In the genomic region with DNA sequence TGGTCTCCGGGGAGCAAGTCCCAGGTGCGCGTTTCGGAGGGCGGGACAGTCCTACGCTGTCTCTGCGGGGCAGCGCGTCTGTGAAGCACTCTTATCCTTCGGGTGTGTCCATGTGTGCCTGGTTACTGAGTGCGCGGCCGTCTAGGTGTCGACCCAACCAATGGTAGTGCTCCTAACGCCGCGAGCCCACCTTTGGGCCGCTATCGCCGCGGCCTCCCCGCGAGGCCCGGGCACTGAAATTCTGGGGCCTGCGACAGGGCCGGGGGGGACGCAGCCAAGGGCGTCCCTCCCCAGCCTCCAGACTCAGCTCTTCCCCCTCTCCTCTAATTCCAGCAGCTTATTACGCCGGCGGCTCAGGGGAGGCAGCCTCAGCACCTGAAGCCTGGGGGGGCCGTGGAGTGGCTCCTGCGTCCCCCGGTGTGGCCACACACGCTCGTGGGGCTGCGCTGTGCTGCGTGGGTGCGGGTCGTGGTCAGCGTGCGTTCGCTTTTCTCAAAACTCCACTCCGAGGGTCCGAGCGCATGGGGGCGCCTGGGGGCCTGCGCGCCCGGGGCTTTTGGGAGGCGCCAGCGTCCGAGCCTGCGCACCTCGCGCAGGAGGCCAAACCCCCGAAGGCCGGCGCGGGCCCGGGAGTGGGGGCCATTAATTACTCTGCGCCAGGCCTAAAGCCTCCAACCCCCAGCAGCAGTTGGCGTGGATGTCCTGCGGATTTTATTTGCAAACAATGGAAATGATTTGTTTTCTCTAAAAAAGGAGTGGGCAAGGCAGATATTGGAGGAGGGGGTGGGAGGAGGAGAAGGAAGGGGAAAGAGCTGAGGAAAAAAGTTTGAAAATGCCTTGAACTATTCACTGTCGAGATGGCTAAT, we compare ENCODE assay signal across 2 cellular contexts.
A peak's percentile ranks its signal among the peaks of the same experiment; 100 is the strongest.
TF ChIP-seq lines count a peak whose summit lies in the region.

No MANE protein-coding gene starts in this region.

TF ChIP-seq in GM12878, 131 proteins besides CTCF, POLR2A, EP300 and RAD21:
- TF ChIP-seq MEF2B (IDR thresholded peaks at IDR 0.05; ENCODE audit: partially characterized antibody, poor library complexity, severe bottlenecking) = peak; percentile 80
- TF ChIP-seq, protein P1, sequence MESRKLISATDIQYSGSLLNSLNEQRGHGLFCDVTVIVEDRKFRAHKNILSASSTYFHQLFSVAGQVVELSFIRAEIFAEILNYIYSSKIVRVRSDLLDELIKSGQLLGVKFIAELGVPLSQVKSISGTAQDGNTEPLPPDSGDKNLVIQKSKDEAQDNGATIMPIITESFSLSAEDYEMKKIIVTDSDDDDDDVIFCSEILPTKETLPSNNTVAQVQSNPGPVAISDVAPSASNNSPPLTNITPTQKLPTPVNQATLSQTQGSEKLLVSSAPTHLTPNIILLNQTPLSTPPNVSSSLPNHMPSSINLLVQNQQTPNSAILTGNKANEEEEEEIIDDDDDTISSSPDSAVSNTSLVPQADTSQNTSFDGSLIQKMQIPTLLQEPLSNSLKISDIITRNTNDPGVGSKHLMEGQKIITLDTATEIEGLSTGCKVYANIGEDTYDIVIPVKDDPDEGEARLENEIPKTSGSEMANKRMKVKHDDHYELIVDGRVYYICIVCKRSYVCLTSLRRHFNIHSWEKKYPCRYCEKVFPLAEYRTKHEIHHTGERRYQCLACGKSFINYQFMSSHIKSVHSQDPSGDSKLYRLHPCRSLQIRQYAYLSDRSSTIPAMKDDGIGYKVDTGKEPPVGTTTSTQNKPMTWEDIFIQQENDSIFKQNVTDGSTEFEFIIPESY (IDR thresholded peaks at IDR 0.05) = no peak
- TF ChIP-seq NRF1 (conservative IDR thresholded peaks at IDR 0.05; ENCODE audit: low read depth, low read length) = no peak
- TF ChIP-seq BHLHE40 (IDR thresholded peaks at IDR 0.05; ENCODE audit: borderline replicate concordance in 1 of 2, low read depth in 2 of 2, low read length in 1 of 2) = peak in 1 of 2 experiments; percentile 5; a peak in 1 of 4 replicates
- peak; percentile 22; the same call in 1 of the 2 replicates for TF ChIP-seq DPF2 (IDR thresholded peaks at IDR 0.05)
- peak; percentile 73 for TF ChIP-seq GATAD2B (conservative IDR thresholded peaks at IDR 0.05; ENCODE audit: low read depth)
- 0 out of 2 replicates have a peak, but pooled peaks have one; percentile 14 for TF ChIP-seq ZNF687 (IDR thresholded peaks at IDR 0.05)
- no peak for TF ChIP-seq YY1 (IDR thresholded peaks at IDR 0.05; ENCODE audit: low read depth, low read length)
- TF ChIP-seq RFX5 (IDR thresholded peaks at IDR 0.05; ENCODE audit: low read depth, low read length) = peak; percentile 92

TF ChIP-seq in HepG2, 621 proteins besides CTCF, POLR2A, EP300 and RAD21 (continues in another document):
- TF ChIP-seq HIVEP1 (CRISPR knock-in tag; IDR thresholded peaks at IDR 0.05) = no peak; the same call in 1 of the 2 replicates
- peak; percentile 48; the same call in 1 of the 2 replicates for TF ChIP-seq MEIS2 (CRISPR knock-in tag; IDR thresholded peaks at IDR 0.05)
- peak; percentile 23; the same call in 1 of the 2 replicates for TF ChIP-seq ZNF234 (CRISPR knock-in tag; conservative IDR thresholded peaks at IDR 0.05)
- TF ChIP-seq, protein P2, sequence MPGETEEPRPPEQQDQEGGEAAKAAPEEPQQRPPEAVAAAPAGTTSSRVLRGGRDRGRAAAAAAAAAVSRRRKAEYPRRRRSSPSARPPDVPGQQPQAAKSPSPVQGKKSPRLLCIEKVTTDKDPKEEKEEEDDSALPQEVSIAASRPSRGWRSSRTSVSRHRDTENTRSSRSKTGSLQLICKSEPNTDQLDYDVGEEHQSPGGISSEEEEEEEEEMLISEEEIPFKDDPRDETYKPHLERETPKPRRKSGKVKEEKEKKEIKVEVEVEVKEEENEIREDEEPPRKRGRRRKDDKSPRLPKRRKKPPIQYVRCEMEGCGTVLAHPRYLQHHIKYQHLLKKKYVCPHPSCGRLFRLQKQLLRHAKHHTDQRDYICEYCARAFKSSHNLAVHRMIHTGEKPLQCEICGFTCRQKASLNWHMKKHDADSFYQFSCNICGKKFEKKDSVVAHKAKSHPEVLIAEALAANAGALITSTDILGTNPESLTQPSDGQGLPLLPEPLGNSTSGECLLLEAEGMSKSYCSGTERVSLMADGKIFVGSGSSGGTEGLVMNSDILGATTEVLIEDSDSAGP (CRISPR knock-in tag; IDR thresholded peaks at IDR 0.05; ENCODE audit: borderline replicate concordance) = peak; percentile 70; the same call in 1 of the 2 replicates
- TF ChIP-seq ZNF30 (CRISPR knock-in tag; IDR thresholded peaks at IDR 0.05) = peak; percentile 91
- peak; percentile 34; the same call in 1 of the 2 replicates for TF ChIP-seq SP2 (CRISPR knock-in tag; IDR thresholded peaks at IDR 0.05)
- TF ChIP-seq FIP1L1 (IDR thresholded peaks at IDR 0.05; ENCODE audit: borderline replicate concordance, insufficient read depth, low read depth, low read length) = no peak; the same call in 1 of the 2 replicates
- TF ChIP-seq YEATS4 (CRISPR knock-in tag; IDR thresholded peaks at IDR 0.05; ENCODE audit: borderline replicate concordance) = peak; percentile 51; the same call in 1 of the 2 replicates
- no peak for TF ChIP-seq ZNF674 (CRISPR knock-in tag; IDR thresholded peaks at IDR 0.05; ENCODE audit: low read depth)
- 0 out of 2 replicates have a peak, but pooled peaks have one; percentile 13 for TF ChIP-seq ZSCAN31 (CRISPR knock-in tag; IDR thresholded peaks at IDR 0.05; ENCODE audit: low read depth)
- peak; percentile 89 for TF ChIP-seq ZNF777 (CRISPR knock-in tag; IDR thresholded peaks at IDR 0.05)
- TF ChIP-seq ZNF362 (CRISPR knock-in tag; IDR thresholded peaks at IDR 0.05; ENCODE audit: borderline replicate concordance) = no peak
- TF ChIP-seq FOXA1 (IDR thresholded peaks at IDR 0.05) = no peak
- 0 out of 2 replicates have a peak, but pooled peaks have one; percentile 13 for TF ChIP-seq FOXA1 (CRISPR knock-in tag; IDR thresholded peaks at IDR 0.05)
- no peak for TF ChIP-seq ZFP41 (CRISPR knock-in tag; IDR thresholded peaks at IDR 0.05; ENCODE audit: borderline replicate concordance)
- TF ChIP-seq, protein P3, sequence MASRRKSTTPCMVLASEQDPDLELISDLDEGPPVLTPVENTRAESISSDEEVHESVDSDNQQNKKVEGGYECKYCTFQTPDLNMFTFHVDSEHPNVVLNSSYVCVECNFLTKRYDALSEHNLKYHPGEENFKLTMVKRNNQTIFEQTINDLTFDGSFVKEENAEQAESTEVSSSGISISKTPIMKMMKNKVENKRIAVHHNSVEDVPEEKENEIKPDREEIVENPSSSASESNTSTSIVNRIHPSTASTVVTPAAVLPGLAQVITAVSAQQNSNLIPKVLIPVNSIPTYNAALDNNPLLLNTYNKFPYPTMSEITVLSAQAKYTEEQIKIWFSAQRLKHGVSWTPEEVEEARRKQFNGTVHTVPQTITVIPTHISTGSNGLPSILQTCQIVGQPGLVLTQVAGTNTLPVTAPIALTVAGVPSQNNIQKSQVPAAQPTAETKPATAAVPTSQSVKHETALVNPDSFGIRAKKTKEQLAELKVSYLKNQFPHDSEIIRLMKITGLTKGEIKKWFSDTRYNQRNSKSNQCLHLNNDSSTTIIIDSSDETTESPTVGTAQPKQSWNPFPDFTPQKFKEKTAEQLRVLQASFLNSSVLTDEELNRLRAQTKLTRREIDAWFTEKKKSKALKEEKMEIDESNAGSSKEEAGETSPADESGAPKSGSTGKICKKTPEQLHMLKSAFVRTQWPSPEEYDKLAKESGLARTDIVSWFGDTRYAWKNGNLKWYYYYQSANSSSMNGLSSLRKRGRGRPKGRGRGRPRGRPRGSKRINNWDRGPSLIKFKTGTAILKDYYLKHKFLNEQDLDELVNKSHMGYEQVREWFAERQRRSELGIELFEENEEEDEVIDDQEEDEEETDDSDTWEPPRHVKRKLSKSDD (CRISPR knock-in tag; IDR thresholded peaks at IDR 0.05; ENCODE audit: low read depth) = peak; percentile 37; the same call in 1 of the 2 replicates
- no peak for TF ChIP-seq ZNF205 (CRISPR knock-in tag; IDR thresholded peaks at IDR 0.05)
- TF ChIP-seq ZZZ3 (CRISPR knock-in tag; IDR thresholded peaks at IDR 0.05; ENCODE audit: borderline replicate concordance) = peak; percentile 47; the same call in 1 of the 2 replicates
- no peak for TF ChIP-seq ATRX (CRISPR knock-in tag; IDR thresholded peaks at IDR 0.05; ENCODE audit: borderline replicate concordance)
- TF ChIP-seq ZBTB1 (CRISPR knock-in tag; IDR thresholded peaks at IDR 0.05; ENCODE audit: borderline replicate concordance) = no peak
- no peak for TF ChIP-seq SALL2 (CRISPR knock-in tag; IDR thresholded peaks at IDR 0.05)
- peak; percentile 13 for TF ChIP-seq ZNF768 (CRISPR knock-in tag; IDR thresholded peaks at IDR 0.05)
- TF ChIP-seq, protein P4, sequence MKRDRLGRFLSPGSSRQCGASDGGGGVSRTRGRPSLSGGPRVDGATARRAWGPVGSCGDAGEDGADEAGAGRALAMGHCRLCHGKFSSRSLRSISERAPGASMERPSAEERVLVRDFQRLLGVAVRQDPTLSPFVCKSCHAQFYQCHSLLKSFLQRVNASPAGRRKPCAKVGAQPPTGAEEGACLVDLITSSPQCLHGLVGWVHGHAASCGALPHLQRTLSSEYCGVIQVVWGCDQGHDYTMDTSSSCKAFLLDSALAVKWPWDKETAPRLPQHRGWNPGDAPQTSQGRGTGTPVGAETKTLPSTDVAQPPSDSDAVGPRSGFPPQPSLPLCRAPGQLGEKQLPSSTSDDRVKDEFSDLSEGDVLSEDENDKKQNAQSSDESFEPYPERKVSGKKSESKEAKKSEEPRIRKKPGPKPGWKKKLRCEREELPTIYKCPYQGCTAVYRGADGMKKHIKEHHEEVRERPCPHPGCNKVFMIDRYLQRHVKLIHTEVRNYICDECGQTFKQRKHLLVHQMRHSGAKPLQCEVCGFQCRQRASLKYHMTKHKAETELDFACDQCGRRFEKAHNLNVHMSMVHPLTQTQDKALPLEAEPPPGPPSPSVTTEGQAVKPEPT (CRISPR knock-in tag; IDR thresholded peaks at IDR 0.05; ENCODE audit: low read depth) = no peak; the same call in 1 of the 2 replicates
- 0 out of 2 replicates have a peak, but pooled peaks have one; percentile 64 for TF ChIP-seq ZNF343 (CRISPR knock-in tag; IDR thresholded peaks at IDR 0.05)
- peak; percentile 64 for TF ChIP-seq MED13 (CRISPR knock-in tag; IDR thresholded peaks at IDR 0.05)
- TF ChIP-seq ZFX (CRISPR knock-in tag; IDR thresholded peaks at IDR 0.05; ENCODE audit: low read depth) = peak; percentile 79
- TF ChIP-seq, protein P5, sequence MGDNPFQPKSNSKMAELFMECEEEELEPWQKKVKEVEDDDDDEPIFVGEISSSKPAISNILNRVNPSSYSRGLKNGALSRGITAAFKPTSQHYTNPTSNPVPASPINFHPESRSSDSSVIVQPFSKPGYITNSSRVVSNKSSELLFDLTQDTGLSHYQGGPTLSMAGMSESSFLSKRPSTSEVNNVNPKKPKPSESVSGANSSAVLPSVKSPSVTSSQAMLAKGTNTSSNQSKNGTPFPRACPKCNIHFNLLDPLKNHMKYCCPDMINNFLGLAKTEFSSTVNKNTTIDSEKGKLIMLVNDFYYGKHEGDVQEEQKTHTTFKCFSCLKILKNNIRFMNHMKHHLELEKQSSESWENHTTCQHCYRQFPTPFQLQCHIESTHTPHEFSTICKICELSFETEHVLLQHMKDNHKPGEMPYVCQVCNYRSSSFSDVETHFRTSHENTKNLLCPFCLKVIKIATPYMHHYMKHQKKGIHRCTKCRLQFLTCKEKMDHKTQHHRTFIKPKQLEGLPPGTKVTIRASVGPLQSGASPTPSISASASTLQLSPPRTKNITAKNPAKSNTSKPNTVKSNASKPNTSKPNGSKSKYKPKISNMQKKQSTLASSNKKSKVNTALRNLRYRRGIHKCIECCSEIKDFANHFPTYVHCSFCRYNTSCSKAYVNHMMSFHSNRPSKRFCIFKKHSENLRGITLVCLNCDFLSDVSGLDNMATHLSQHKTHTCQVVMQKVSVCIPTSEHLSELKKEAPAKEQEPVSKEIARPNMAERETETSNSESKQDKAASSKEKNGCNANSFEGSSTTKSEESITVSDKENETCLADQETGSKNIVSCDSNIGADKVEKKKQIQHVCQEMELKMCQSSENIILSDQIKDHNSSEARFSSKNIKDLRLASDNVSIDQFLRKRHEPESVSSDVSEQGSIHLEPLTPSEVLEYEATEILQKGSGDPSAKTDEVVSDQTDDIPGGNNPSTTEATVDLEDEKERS (CRISPR knock-in tag; IDR thresholded peaks at IDR 0.05) = no peak
- TF ChIP-seq RFXANK (CRISPR knock-in tag; IDR thresholded peaks at IDR 0.05) = peak; percentile 91; the same call in 1 of the 2 replicates
- TF ChIP-seq ZNF367 (CRISPR knock-in tag; IDR thresholded peaks at IDR 0.05; ENCODE audit: borderline replicate concordance) = 0 out of 2 replicates have a peak, but pooled peaks have one; percentile 31
- TF ChIP-seq ZNF232 (CRISPR knock-in tag; IDR thresholded peaks at IDR 0.05; ENCODE audit: borderline replicate concordance) = peak; percentile 68
- TF ChIP-seq MAZ (IDR thresholded peaks at IDR 0.05; ENCODE audit: borderline replicate concordance, low read depth, low read length) = no peak
- peak; percentile 44; the same call in 1 of the 2 replicates for TF ChIP-seq MAZ (CRISPR knock-in tag; IDR thresholded peaks at IDR 0.05; ENCODE audit: low read depth)
- TF ChIP-seq ZNF350 (CRISPR knock-in tag; IDR thresholded peaks at IDR 0.05; ENCODE audit: borderline replicate concordance, low read depth) = peak; percentile 51; the same call in 1 of the 2 replicates
- no peak for TF ChIP-seq NFYC (CRISPR knock-in tag; IDR thresholded peaks at IDR 0.05)
- TF ChIP-seq MTA1 (CRISPR knock-in tag; IDR thresholded peaks at IDR 0.05; ENCODE audit: borderline replicate concordance) = peak; percentile 59; the same call in 1 of the 2 replicates
- 0 out of 2 replicates have a peak, but pooled peaks have one; percentile 58 for TF ChIP-seq HES4 (CRISPR knock-in tag; IDR thresholded peaks at IDR 0.05; ENCODE audit: borderline replicate concordance)
- TF ChIP-seq GATAD1 (CRISPR knock-in tag; IDR thresholded peaks at IDR 0.05) = 0 out of 2 replicates have a peak, but pooled peaks have one; percentile 13
- peak; percentile 63 for TF ChIP-seq ZNF18 (CRISPR knock-in tag; IDR thresholded peaks at IDR 0.05; ENCODE audit: insufficient replicate concordance)
- peak; percentile 52; the same call in 1 of the 2 replicates for TF ChIP-seq NAIF1 (CRISPR knock-in tag; IDR thresholded peaks at IDR 0.05; ENCODE audit: borderline replicate concordance)
